In genomic region chr10:80454526-80455460, GRCh38 we compare ENCODE assay signal across 1 cellular context.
TF ChIP-seq lines count a peak whose summit lies in the region.

No MANE protein-coding gene starts in this region.

TF ChIP-seq in IMR-90, 13 proteins besides CTCF, POLR2A, EP300 and RAD21 (continued from another document):
- no peak for TF ChIP-seq USF2 (IDR thresholded peaks at IDR 0.05; ENCODE audit: low read depth, low read length)
